1 cellular context compared by ENCODE assay signal in the genomic region with DNA sequence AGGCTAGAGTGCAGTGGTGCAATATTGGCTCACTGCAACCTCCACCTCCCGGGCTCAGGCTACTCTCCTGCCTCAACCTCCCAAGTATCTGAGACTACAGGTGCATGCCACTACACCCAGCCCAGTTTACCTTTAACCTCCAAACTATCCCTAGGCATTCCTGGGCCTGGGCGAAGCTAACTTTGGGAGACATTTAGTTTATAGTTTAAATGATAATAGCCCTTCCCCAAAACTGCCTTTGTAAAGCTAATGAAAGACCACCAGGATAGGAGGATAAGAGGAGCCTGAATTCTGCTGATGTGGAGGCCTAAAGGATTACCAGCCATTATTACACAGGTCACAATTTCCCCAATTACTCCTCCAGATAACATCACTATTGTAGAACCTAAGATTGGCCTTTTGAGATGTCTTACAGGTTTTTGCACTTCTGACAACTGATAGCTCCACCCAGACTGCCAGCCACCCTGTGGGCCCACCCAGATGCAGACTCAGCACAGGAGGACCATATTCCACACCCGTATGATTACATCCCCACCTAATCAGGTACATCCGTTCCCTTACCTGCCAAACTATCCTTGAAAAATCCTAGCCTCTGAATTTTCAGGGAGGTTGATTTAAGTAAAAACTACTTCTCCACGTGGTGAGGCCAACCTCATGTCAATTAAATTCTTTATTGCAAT.
TF ChIP-seq lines count a peak whose summit lies in the region.

No MANE protein-coding gene starts in this region.

TF ChIP-seq in H1, 55 proteins besides CTCF, POLR2A, EP300 and RAD21:
- TF ChIP-seq ASH2L (IDR thresholded peaks at IDR 0.05; ENCODE audit: low read length) (no peak), SP1 (IDR thresholded peaks at IDR 0.05; ENCODE audit: low read depth, low read length) (peak; percentile 52; the same call in 1 of the 2 replicates)
